ENCODE assay signal across 8 cellular contexts in the genomic region with DNA sequence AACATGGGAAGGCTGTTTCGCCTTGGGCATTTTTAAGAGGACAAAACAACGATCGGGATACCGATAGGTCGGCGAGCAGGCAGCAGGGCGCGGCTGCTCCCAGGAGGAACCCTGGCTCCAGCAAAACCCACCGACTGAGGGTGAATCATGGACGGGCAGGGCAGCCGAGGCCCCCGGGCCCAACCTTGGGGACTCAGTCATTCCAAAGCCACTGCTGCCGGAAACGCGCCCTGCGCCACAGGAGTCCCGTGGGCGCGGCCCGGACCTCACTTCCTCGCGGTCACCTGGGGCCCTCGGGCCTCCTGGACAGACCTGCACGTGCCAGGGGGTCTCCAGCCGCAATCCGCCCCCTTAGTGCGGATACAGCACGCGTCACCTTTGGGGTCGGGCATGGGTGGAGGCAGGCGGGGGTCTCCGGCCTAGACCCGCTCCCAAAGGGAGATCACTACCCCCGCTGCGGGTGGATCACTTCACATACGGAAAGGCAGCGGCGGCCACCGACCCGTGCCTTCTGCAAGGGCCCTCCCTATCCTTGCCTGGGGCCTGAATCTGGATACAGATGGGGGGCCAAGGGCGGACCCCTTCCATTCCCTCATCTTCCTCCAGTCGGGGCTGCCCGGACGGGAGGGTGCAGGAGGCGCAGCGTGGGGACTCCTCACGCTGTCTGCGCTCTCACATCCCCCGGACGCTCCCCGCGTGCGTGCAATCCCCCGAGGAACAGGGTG. TPM values are rescaled to one million over a fixed set of nuclear protein-coding genes. Genes with fewer than 3 reads are reported as not detected.
DNase-seq lines count a peak whose midpoint lies in the region; ATAC-seq and TF ChIP-seq lines count a peak whose summit lies in the region.

No MANE protein-coding gene starts in this region.

- H3K9me3 Mint-ChIP-seq in activated B cell treated with CpG ODN at 0.5 μM for 24 hours, result no peaks in the 10 kb centered on the region
- H3K9me3 Mint-ChIP-seq in central memory CD8-positive, alpha-beta T cell, result no peaks in the 10 kb centered on the region

- peaks cover 63% of the 10 kb centered on the region for H3K4me1 Mint-ChIP-seq in activated B cell treated with CpG ODN at 0.5 μM for 24 hours
- peaks cover 42% of the 10 kb centered on the region for H3K4me1 Mint-ChIP-seq in central memory CD8-positive, alpha-beta T cell

- ATAC-seq in GM21786 (IDR thresholded peaks at IDR 0.05; ENCODE audit: unreplicated experiment), result peak; percentile 18
- ATAC-seq in activated B cell treated with CpG ODN at 0.5 μM for 24 hours (ENCODE audit: low read depth), result peak; percentile 33
- peak; percentile 26 for ATAC-seq in central memory CD8-positive, alpha-beta T cell (replicated peaks; ENCODE audit: extremely low read depth, poor library complexity, severe bottlenecking)

- peak overlapping the region; percentile 71 for H3K27ac ChIP-seq in KOPT-K1 (ENCODE audit: low read depth, low read length, poor library complexity, severe bottlenecking)

- no peaks in the 10 kb centered on the region for H3K9me3 ChIP-seq in KOPT-K1 (ENCODE audit: insufficient read depth, low read length, poor library complexity, severe bottlenecking)

- H3K27me3 Mint-ChIP-seq in activated B cell treated with CpG ODN at 0.5 μM for 24 hours, result no peaks in the 10 kb centered on the region
- no peaks in the 10 kb centered on the region for H3K27me3 Mint-ChIP-seq in central memory CD8-positive, alpha-beta T cell

- POLR2A ChIA-PET in activated B cell treated with CpG ODN at 0.5 μM for 24 hours (lab: Charles Lee), result interaction anchor here (1.2 kb wide), 3 partner anchors 14 to 289 kb away, joined by 3 to 8 read pairs (median 7); no protein-coding TSS in a partner anchor

- peaks cover 6% of the 10 kb centered on the region; the same call in 1 of the 2 replicates for H3K36me3 ChIP-seq in KOPT-K1 (ENCODE audit: insufficient read depth, low read length)

- H3K36me3 Mint-ChIP-seq in activated B cell treated with CpG ODN at 0.5 μM for 24 hours (ENCODE audit: low read depth), result peaks cover 11% of the 10 kb centered on the region
- H3K36me3 Mint-ChIP-seq in central memory CD8-positive, alpha-beta T cell (ENCODE audit: insufficient read depth), result peaks cover 7% of the 10 kb centered on the region

- CTCF ChIA-PET in activated B cell treated with CpG ODN at 0.5 μM for 24 hours (lab: Charles Lee), result no interaction called here

- TF ChIP-seq CTCF in activated B cell treated with CpG ODN at 0.5 μM for 24 hours (IDR thresholded peaks at IDR 0.05), result no peak

- peak overlapping the region; percentile 92 for H3K27ac Mint-ChIP-seq in activated B cell treated with CpG ODN at 0.5 μM for 24 hours
- H3K27ac Mint-ChIP-seq in central memory CD8-positive, alpha-beta T cell (ENCODE audit: low read depth), result peak overlapping the region; percentile 86

- peak overlapping the region; percentile 92 for H3K4me3 Mint-ChIP-seq in activated B cell treated with CpG ODN at 0.5 μM for 24 hours
- H3K4me3 Mint-ChIP-seq in central memory CD8-positive, alpha-beta T cell, result peak overlapping the region; percentile 96

- peak; percentile 86 for DNase-seq in ELR (ENCODE audit: low read depth)
- no peak for DNase-seq in activated B cell treated with CpG ODN at 0.5 μM for 24 hours
- DNase-seq in central memory CD8-positive, alpha-beta T cell (ENCODE audit: low spot score in 2 of 2), result peak; percentile 14 to 16
- DNase-seq in kidney tubule cell (ENCODE audit: low spot score), result peak; percentile 79
- peak; percentile 79 for DNase-seq in stimulated activated CD4-positive, alpha-beta T cell treated with anti-CD3 and anti-CD28 coated beads, Interleukin-15, amount 100 ng/mL, for 24 hours
- no peak for DNase-seq in NCI-H1694 (lab: John Stamatoyannopoulos, UW)

- intact Hi-C loops in activated B cell treated with CpG ODN at 0.5 μM for 24 hours (cut with micrococcal nuclease), result loop anchor here (1.0 to 10.0 kb wide), 9 partner anchors 61 to 1323 kb away; a partner anchor contains a TSS

RNA-seq across cellular contexts. Expression of a gene that starts 0.7 kb away (rescaled TPM):
- total RNA-seq in activated B cell treated with CpG ODN at 0.5 μM for 24 hours, result 205 and 237 TPM in 2 replicates

RNA-seq across cellular contexts. Expression of a gene that starts 47.6 kb away (rescaled TPM):
- not detected in 2 replicates for total RNA-seq in activated B cell treated with CpG ODN at 0.5 μM for 24 hours

Comparison
In these comparisons a context has a peak if more than half of its experiments do, and no peak if none do; other contexts are left out.
1. DNase-seq: peak in ELR (single experiment), central memory CD8-positive, alpha-beta T cell (2 of 2), kidney tubule cell (single experiment) and stimulated activated CD4-positive, alpha-beta T cell treated with anti-CD3 and anti-CD28 coated beads, Interleukin-15, amount 100 ng/mL, for 24 hours (single experiment); none in activated B cell treated with CpG ODN at 0.5 μM for 24 hours (single experiment) and NCI-H1694 (single experiment).
2. Peak in every context shown above with its lines, with median percentiles within 50 percentile points of each other: ATAC-seq.